25 cellular contexts compared by ENCODE assay signal in the genomic region with DNA sequence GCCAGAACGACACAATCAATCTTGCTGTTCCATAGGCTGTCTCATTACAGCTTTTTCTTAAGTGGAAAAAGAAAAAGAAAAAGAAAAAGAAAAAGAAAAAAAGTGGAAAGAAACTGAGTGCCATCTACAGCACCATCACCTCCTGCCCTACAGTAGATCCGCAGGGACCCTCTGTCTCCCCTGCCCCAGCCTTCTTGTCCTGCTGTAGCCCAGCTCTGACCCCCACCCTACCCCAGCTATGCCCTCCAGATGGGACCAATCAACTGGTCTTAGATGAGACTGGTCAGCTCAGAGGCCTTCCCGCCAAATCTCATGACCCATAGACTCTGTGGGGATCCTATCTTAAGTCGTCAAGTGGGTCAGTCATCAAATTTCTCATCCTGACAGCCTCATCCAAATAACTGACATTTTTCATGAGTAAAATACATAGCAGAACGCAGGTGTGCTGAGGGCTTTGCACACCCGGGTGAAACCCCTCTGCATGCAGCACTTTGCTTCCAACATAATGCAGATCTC. TPM values are rescaled to one million over a fixed set of nuclear protein-coding genes. Genes with fewer than 3 reads are reported as not detected.
A peak's percentile ranks its signal among the peaks of the same experiment; 100 is the strongest.
DNase-seq lines count a peak whose midpoint lies in the region; ATAC-seq, FAIRE-seq and TF ChIP-seq lines count a peak whose summit lies in the region.
"Had no signal": no experiment of that assay in that cellular context is flagged by ENCODE, and none has a peak within 500 bp of the region (broad histone marks: within the 10 kb centered on the region; RNA-seq: fewer than 3 reads in every experiment).

No MANE protein-coding gene starts in this region.

- TF ChIP-seq RAD21 in H1 (IDR thresholded peaks at IDR 0.05 in 1 of 2, conservative IDR thresholded peaks at IDR 0.05 in 1 of 2; ENCODE audit: low read depth in 2 of 2, low read length in 2 of 2): no peak

- WGBS in H1 (ENCODE audit: extremely low coverage in 1 of 2, insufficient coverage in 1 of 2, insufficient read length in 1 of 2, insufficient replicate concordance in 2 of 2, low coverage in 1 of 2, low lambda C conversion rate in 2 of 2, missing lambda C conversion rate in 1 of 2), 2 experiments: 91% methylated on average over 6 of the region's 6 CpGs; no CpG with 5 or more reads in 1 of the 2 experiments

- FAIRE-seq in H1 (lab: Jason Lieb, UNC): no peak
- FAIRE-seq: A204.1, D721Med, G401.6, GM12891 had no signal

- no peak overlapping the region for H2BK20ac ChIP-seq in H1 (ENCODE audit: low read length)

- intact Hi-C loops in natural killer cell (cut with micrococcal nuclease): no loop called here
- intact Hi-C loops in activated T-helper 2 cell treated with anti-CD3 and anti-CD28 coated beads, Interferon-gamma antibody, Interleukin-2, Interleukin-4, amounts not matched to agents 10 μg/mL and 5 μg/mL and 100 μg/mL, durations not matched to agents 14 hours and 24 hours and 36 hours (cut with micrococcal nuclease): no loop called here

- H3K79me2 ChIP-seq in H1 (ENCODE audit: control insufficient read depth in 1 of 2, insufficient read depth in 2 of 2, low read length in 2 of 2) (no peaks in the 10 kb centered on the region), osteoblast (ENCODE audit: insufficient read depth, low read length) (no peaks in the 10 kb centered on the region)

- H3K79me1 ChIP-seq in H1 (ENCODE audit: low read depth, low read length): no peaks in the 10 kb centered on the region

- H3K4me1 ChIP-seq in H1 (replicated peaks in 1 of 4; ENCODE audit: control insufficient read depth in 3 of 4, insufficient read depth in 4 of 4, low read length in 3 of 4): peaks cover 0 to 10% (median 2%) of the 10 kb centered on the region in 4 experiments; a peak in 5 of 7 replicates
- no peaks in the 10 kb centered on the region for H3K4me1 ChIP-seq in osteoblast (ENCODE audit: insufficient read depth, low read length)
- H3K4me1 ChIP-seq: Caco-2 had no signal

- H3K4me1 Mint-ChIP-seq in natural killer cell treated with Interleukin-12 subunit alpha and Interleukin-12 subunit beta and Interleukin-15 and Interleukin-18, amount 100 ng/mL, for 72 hours (ENCODE audit: low read depth in 2 of 2): no peaks in the 10 kb centered on the region
- no peaks in the 10 kb centered on the region for H3K4me1 Mint-ChIP-seq in natural killer cell
- H3K4me1 Mint-ChIP-seq in activated T-helper 2 cell treated with anti-CD3 and anti-CD28 coated beads, Interferon-gamma antibody, Interleukin-2, Interleukin-4, amounts not matched to agents 10 μg/mL and 5 μg/mL and 100 μg/mL, durations not matched to agents 14 hours and 24 hours and 36 hours (ENCODE audit: low read depth): no peaks in the 10 kb centered on the region
- H3K4me1 Mint-ChIP-seq: CD14-positive monocyte had no signal

- H3K23me2 ChIP-seq in H1 (ENCODE audit: low read depth, low read length): peaks cover 7% of the 10 kb centered on the region; the same call in 1 of the 2 replicates

- H3K27ac Mint-ChIP-seq in natural killer cell treated with Interleukin-12 subunit alpha and Interleukin-12 subunit beta and Interleukin-15 and Interleukin-18, amount 100 ng/mL, for 72 hours: no peak overlapping the region
- H3K27ac Mint-ChIP-seq in natural killer cell: no peak overlapping the region
- H3K27ac Mint-ChIP-seq in activated T-helper 2 cell treated with anti-CD3 and anti-CD28 coated beads, Interferon-gamma antibody, Interleukin-2, Interleukin-4, amounts not matched to agents 10 μg/mL and 5 μg/mL and 100 μg/mL, durations not matched to agents 14 hours and 24 hours and 36 hours: no peak overlapping the region
- H3K27ac Mint-ChIP-seq: CD4-positive, alpha-beta T cell; CD8-positive, alpha-beta T cell had no signal

- TF ChIP-seq EP300 in H1 (IDR thresholded peaks at IDR 0.05; ENCODE audit: borderline replicate concordance in 1 of 2, low read depth in 2 of 2, low read length in 2 of 2): no peak

- H3K36me3 ChIP-seq in H1 (ENCODE audit: control insufficient read depth in 2 of 4, insufficient read depth in 4 of 4, low read length in 3 of 4) (no peaks in the 10 kb centered on the region), osteoblast (ENCODE audit: insufficient read depth, low read length) (no peaks in the 10 kb centered on the region)
- H3K36me3 ChIP-seq: BE2C, BLaER1 had no signal

- H2BK5ac ChIP-seq in H1 (ENCODE audit: low read depth, low read length): no peak overlapping the region

- H4K91ac ChIP-seq in H1 (replicated peaks; ENCODE audit: insufficient read length, low read length): no peak overlapping the region

- DNase-seq in natural killer cell treated with Interleukin-12 subunit alpha and Interleukin-12 subunit beta and Interleukin-15 and Interleukin-18, amount 100 ng/mL, for 72 hours (ENCODE audit: low spot score): peak; percentile 51
- DNase-seq in natural killer cell (no peak), H1 (ENCODE audit: low read depth in 1 of 2, low spot score in 2 of 2) (no peak), osteoblast (ENCODE audit: insufficient read length, low spot score, missing footprints) (peak; percentile 66)
- no peak for DNase-seq in activated T-helper 2 cell treated with anti-CD3 and anti-CD28 coated beads, Interferon-gamma antibody, Interleukin-2, Interleukin-4, amounts not matched to agents 10 μg/mL and 5 μg/mL and 100 μg/mL, durations not matched to agents 14 hours and 24 hours and 36 hours (ENCODE audit: low spot score)
- no peak for DNase-seq in activated effector memory CD4-positive, alpha-beta T cell treated with anti-CD3 and anti-CD28 coated beads, Interleukin-2, amount 50 U/mL, for 16 hours
- DNase-seq: 8988T; ACHN; BE2C; C1 segment of cervical spinal cord; Caco-2; Calu3; CD4-positive, alpha-beta T cell; CD8-positive, alpha-beta T cell; DMS79 treated with DMSO at 0.1 percent for 48 hours; GF-D8 had no signal

- H2AK5ac ChIP-seq in H1 (ENCODE audit: low read depth, low read length): 0 out of 2 replicates have a peak overlapping the region, but pooled peaks have one; percentile 70

- H3K4me3 Mint-ChIP-seq in natural killer cell treated with Interleukin-12 subunit alpha and Interleukin-12 subunit beta and Interleukin-15 and Interleukin-18, amount 100 ng/mL, for 72 hours: no peak overlapping the region
- H3K4me3 Mint-ChIP-seq in natural killer cell: no peak overlapping the region
- H3K4me3 Mint-ChIP-seq in activated T-helper 2 cell treated with anti-CD3 and anti-CD28 coated beads, Interferon-gamma antibody, Interleukin-2, Interleukin-4, amounts not matched to agents 10 μg/mL and 5 μg/mL and 100 μg/mL, durations not matched to agents 14 hours and 24 hours and 36 hours (ENCODE audit: low read depth): no peak overlapping the region
- H3K4me3 Mint-ChIP-seq: CD4-positive, alpha-beta T cell; CD8-positive, alpha-beta T cell had no signal

- H2AFZ ChIP-seq in H1 (ENCODE audit: low read length): no peak overlapping the region
- H2AFZ ChIP-seq in osteoblast (ENCODE audit: low read length): no peak overlapping the region

- H2BK15ac ChIP-seq in H1 (ENCODE audit: low read length): peak overlapping the region; percentile 53; the same call in 1 of the 2 replicates

- no peak for TF ChIP-seq POLR2A in H1 (IDR thresholded peaks at IDR 0.05; ENCODE audit: control extremely low read depth in 1 of 2, low read depth in 2 of 2, low read length in 2 of 2)

- no peak overlapping the region for H3K14ac ChIP-seq in H1 (ENCODE audit: insufficient read length)

- H4K20me1 ChIP-seq in H1 (replicated peaks in 1 of 2; ENCODE audit: control insufficient read depth in 1 of 2, insufficient read depth in 2 of 2, low read length in 2 of 2) (no peaks in the 10 kb centered on the region), osteoblast (ENCODE audit: insufficient read depth, low read length) (no peaks in the 10 kb centered on the region)

- H2BK12ac ChIP-seq in H1 (ENCODE audit: low read depth, low read length): no peak overlapping the region

- peaks cover 48 to 67% of the 10 kb centered on the region in 2 donors for H3K27me3 Mint-ChIP-seq in natural killer cell treated with Interleukin-12 subunit alpha and Interleukin-12 subunit beta and Interleukin-15 and Interleukin-18, amount 100 ng/mL, for 72 hours
- H3K27me3 Mint-ChIP-seq in natural killer cell (ENCODE audit: low read depth in 2 of 2): peaks cover 61 to 77% of the 10 kb centered on the region in 2 donors
- H3K27me3 Mint-ChIP-seq in activated T-helper 2 cell treated with anti-CD3 and anti-CD28 coated beads, Interferon-gamma antibody, Interleukin-2, Interleukin-4, amounts not matched to agents 10 μg/mL and 5 μg/mL and 100 μg/mL, durations not matched to agents 14 hours and 24 hours and 36 hours (ENCODE audit: low read depth): peaks cover 43% of the 10 kb centered on the region

- POLR2A ChIA-PET in H1 (lab: Charles Lee; ENCODE audit: partially characterized antibody): interaction anchor here (1.0 to 1.4 kb wide), 2 partner anchors 12 kb away, joined by 3 to 4 read pairs; no protein-coding TSS in a partner anchor

- H3K4me2 ChIP-seq in H1 (ENCODE audit: insufficient read depth in 1 of 2, low read depth in 2 of 2, low read length in 2 of 2) (no peak overlapping the region), osteoblast (ENCODE audit: insufficient read depth, low read length) (no peak overlapping the region)
- H3K4me2 ChIP-seq: BLaER1 had no signal

- peak overlapping the region; percentile 60 for H3K4ac ChIP-seq in H1 (replicated peaks; ENCODE audit: insufficient read length, low read depth, low read length)

- H3K56ac ChIP-seq in H1 (replicated peaks; ENCODE audit: insufficient read length, low read depth, low read length): no peak overlapping the region

- H3K18ac ChIP-seq in H1 (ENCODE audit: extremely low read depth, low read length): no peak overlapping the region

- no peak overlapping the region for H3K23ac ChIP-seq in H1 (ENCODE audit: insufficient read length)

- TF ChIP-seq CTCF in natural killer cell (IDR thresholded peaks at IDR 0.05) (no peak), H1 (IDR thresholded peaks at IDR 0.05; ENCODE audit: control extremely low read depth in 1 of 3, insufficient read depth in 1 of 3, low read depth in 1 of 3, low read length in 3 of 3) (no peak), osteoblast (IDR thresholded peaks at IDR 0.05; ENCODE audit: extremely low read depth, low read depth, low read length) (no peak)

- H3K27me3 ChIP-seq in H1 (replicated peaks in 1 of 4; ENCODE audit: control insufficient read depth in 3 of 4, extremely low read depth in 1 of 4, insufficient read depth in 3 of 4, low read length in 3 of 4) (peaks cover 0 to 20% (median 19%) of the 10 kb centered on the region in 4 experiments; a peak in 6 of 7 replicates), osteoblast (ENCODE audit: insufficient read depth, low read length) (peaks cover 60% of the 10 kb centered on the region)
- H3K27me3 ChIP-seq: BE2C had no signal

- H3K27ac ChIP-seq in H1 (ENCODE audit: low read depth, low read length): no peak overlapping the region
- no peak overlapping the region for H3K27ac ChIP-seq in osteoblast (ENCODE audit: low read depth, low read length)
- H3K27ac ChIP-seq: BLaER1 had no signal

- no peak overlapping the region for H3K9ac ChIP-seq in H1 (replicated peaks in 1 of 4; ENCODE audit: extremely low read depth in 1 of 4, low read depth in 3 of 4, low read length in 3 of 4)
- H3K9ac ChIP-seq: BLaER1 had no signal

- peaks cover 4% of the 10 kb centered on the region for H3K9me3 Mint-ChIP-seq in natural killer cell treated with Interleukin-12 subunit alpha and Interleukin-12 subunit beta and Interleukin-15 and Interleukin-18, amount 100 ng/mL, for 72 hours
- peaks cover 2 to 4% of the 10 kb centered on the region in 2 donors for H3K9me3 Mint-ChIP-seq in natural killer cell
- H3K9me3 Mint-ChIP-seq in activated T-helper 2 cell treated with anti-CD3 and anti-CD28 coated beads, Interferon-gamma antibody, Interleukin-2, Interleukin-4, amounts not matched to agents 10 μg/mL and 5 μg/mL and 100 μg/mL, durations not matched to agents 14 hours and 24 hours and 36 hours: peaks cover 9% of the 10 kb centered on the region

- no peak overlapping the region for H4K5ac ChIP-seq in H1 (ENCODE audit: insufficient read length, low read depth, low read length)

- no peaks in the 10 kb centered on the region for H3K9me3 ChIP-seq in H1 (ENCODE audit: insufficient read depth in 2 of 2, low read depth in 1 of 2, low read length in 1 of 2)
- no peaks in the 10 kb centered on the region for H3K9me3 ChIP-seq in osteoblast (ENCODE audit: low read depth, low read length)
- H3K9me3 ChIP-seq: BE2C had no signal

- H3K4me3 ChIP-seq in H1 (ENCODE audit: extremely low read depth in 1 of 4, insufficient read depth in 2 of 4, low read depth in 3 of 4, low read length in 4 of 4) (no peak overlapping the region), osteoblast (ENCODE audit: insufficient read depth, low read length) (no peak overlapping the region)
- H3K4me3 ChIP-seq: BLaER1 had no signal

- CTCF ChIA-PET in H1 (lab: Charles Lee; ENCODE audit: partially characterized antibody): interaction anchor here (0.6 to 35.1 kb wide), 5 partner anchors 5 to 290 kb away, joined by 3 to 859 read pairs (median 14); no protein-coding TSS in a partner anchor

- no peak overlapping the region for H2BK120ac ChIP-seq in H1 (replicated peaks; ENCODE audit: low read depth, low read length)

- no peak for ATAC-seq in natural killer cell treated with Interleukin-12 subunit alpha and Interleukin-12 subunit beta and Interleukin-15 and Interleukin-18, amount 100 ng/mL, for 72 hours
- ATAC-seq in natural killer cell (no peak), GM18907 (IDR thresholded peaks at IDR 0.05; ENCODE audit: unreplicated experiment) (no peak)
- ATAC-seq: CD8-positive, alpha-beta T cell had no signal

- H4K8ac ChIP-seq in H1 (ENCODE audit: extremely low read depth, insufficient read depth, low read length): no peak overlapping the region

- peaks cover 8% of the 10 kb centered on the region for H3K36me3 Mint-ChIP-seq in natural killer cell treated with Interleukin-12 subunit alpha and Interleukin-12 subunit beta and Interleukin-15 and Interleukin-18, amount 100 ng/mL, for 72 hours
- peaks cover 7% of the 10 kb centered on the region for H3K36me3 Mint-ChIP-seq in natural killer cell
- H3K36me3 Mint-ChIP-seq in activated T-helper 2 cell treated with anti-CD3 and anti-CD28 coated beads, Interferon-gamma antibody, Interleukin-2, Interleukin-4, amounts not matched to agents 10 μg/mL and 5 μg/mL and 100 μg/mL, durations not matched to agents 14 hours and 24 hours and 36 hours (ENCODE audit: low read depth): no peaks in the 10 kb centered on the region
- H3K36me3 Mint-ChIP-seq: CD14-positive monocyte; CD8-positive, alpha-beta T cell had no signal

RNA-seq across cellular contexts. Expression of a gene that starts 34.8 kb away (rescaled TPM):
- 10 to 100 TPM; 48.9 to 67.6 TPM for total RNA-seq in natural killer cell treated with Interleukin-12 subunit alpha and Interleukin-12 subunit beta and Interleukin-15 and Interleukin-18, amount 100 ng/mL, for 72 hours
- 10 to 100 TPM; 24.1 to 29.4 (median 24.6) TPM for total RNA-seq in natural killer cell
- total RNA-seq in H1 (2021; fragmentation: NEBNext Ultra II Directional; extraction: Animal tissue kit (Norgen Biotek cat#: 25700)): 53.7 and 54.7 TPM in 2 replicates
- 41.5 and 54.8 TPM in 2 replicates for polyA plus RNA-seq in H1 (2011; rRNA removed)
- polyA plus RNA-seq in H1 (2011; cell fraction: cytosol; rRNA removed): 55.9 TPM
- 75.9 TPM for polyA plus RNA-seq in H1 (2011; cell fraction: nucleus; rRNA removed)
- 34.3 to 51.2 TPM (median 49.7 TPM) in 4 replicates for polyA plus RNA-seq in H1 (2012, experiment 1 of 2)
- polyA plus RNA-seq in H1 (2012, experiment 2 of 2): 65.9 TPM
- polyA plus RNA-seq in H1 (2013, experiment 1 of 2): 29.8 TPM
- polyA plus RNA-seq in H1 (2013, experiment 2 of 2): 33.1 TPM
- polyA minus RNA-seq in H1 (2011; rRNA and poly(A)+ RNA removed): 50.7 and 74.4 TPM in 2 replicates
- 32.1 TPM for polyA minus RNA-seq in H1 (2011; cell fraction: cytosol; rRNA and poly(A)+ RNA removed)
- polyA minus RNA-seq in H1 (2011; cell fraction: nucleus; rRNA and poly(A)+ RNA removed): 29.1 TPM
- total RNA-seq in osteoblast: 26.1 and 33.6 TPM in 2 replicates
- total RNA-seq in activated T-helper 2 cell treated with anti-CD3 and anti-CD28 coated beads, Interferon-gamma antibody, Interleukin-2, Interleukin-4, amounts not matched to agents 10 μg/mL and 5 μg/mL and 100 μg/mL, durations not matched to agents 14 hours and 24 hours and 36 hours: 32.7 and 33.9 TPM in 2 replicates

RNA-seq across cellular contexts. Expression of a gene that starts 51.6 kb away (rescaled TPM):
- total RNA-seq in natural killer cell treated with Interleukin-12 subunit alpha and Interleukin-12 subunit beta and Interleukin-15 and Interleukin-18, amount 100 ng/mL, for 72 hours: not detected
- not detected for total RNA-seq in natural killer cell
- 0.63 and 0.97 TPM in 2 replicates for total RNA-seq in H1 (2021; fragmentation: NEBNext Ultra II Directional; extraction: Animal tissue kit (Norgen Biotek cat#: 25700))
- 1.3 and 1.9 TPM in 2 replicates for polyA plus RNA-seq in H1 (2011; rRNA removed)
- polyA plus RNA-seq in H1 (2011; cell fraction: cytosol; rRNA removed): 3.3 TPM
- 4.1 TPM for polyA plus RNA-seq in H1 (2011; cell fraction: nucleus; rRNA removed)
- polyA plus RNA-seq in H1 (2012, experiment 1 of 2): 2.1 to 3.5 TPM (median 2.7 TPM) in 4 replicates
- 1.1 TPM for polyA plus RNA-seq in H1 (2012, experiment 2 of 2)
- 0.53 TPM for polyA plus RNA-seq in H1 (2013, experiment 1 of 2)
- polyA plus RNA-seq in H1 (2013, experiment 2 of 2): 0.77 TPM
- 0.54 and 0.80 TPM in 2 replicates for polyA minus RNA-seq in H1 (2011; rRNA and poly(A)+ RNA removed)
- not detected for polyA minus RNA-seq in H1 (2011; cell fraction: cytosol; rRNA and poly(A)+ RNA removed)
- polyA minus RNA-seq in H1 (2011; cell fraction: nucleus; rRNA and poly(A)+ RNA removed): 1.00 TPM
- not detected in 2 replicates for total RNA-seq in osteoblast
- not detected in 2 replicates for total RNA-seq in activated T-helper 2 cell treated with anti-CD3 and anti-CD28 coated beads, Interferon-gamma antibody, Interleukin-2, Interleukin-4, amounts not matched to agents 10 μg/mL and 5 μg/mL and 100 μg/mL, durations not matched to agents 14 hours and 24 hours and 36 hours
- total RNA-seq: A673; Caco-2; Calu3; CD4-positive, alpha-beta T cell; CD8-positive, alpha-beta T cell had no signal
- polyA plus RNA-seq: AG04450, CD14-positive monocyte had no signal

RNA-seq across cellular contexts. Expression of a gene that starts 51.7 kb away (rescaled TPM):
- not detected for total RNA-seq in natural killer cell treated with Interleukin-12 subunit alpha and Interleukin-12 subunit beta and Interleukin-15 and Interleukin-18, amount 100 ng/mL, for 72 hours
- total RNA-seq in natural killer cell: not detected
- 5.9 and 6.9 TPM in 2 replicates for total RNA-seq in H1 (2021; fragmentation: NEBNext Ultra II Directional; extraction: Animal tissue kit (Norgen Biotek cat#: 25700))
- 4.2 and 8.9 TPM in 2 replicates for polyA plus RNA-seq in H1 (2011; rRNA removed)
- polyA plus RNA-seq in H1 (2011; cell fraction: cytosol; rRNA removed): 5.6 TPM
- polyA plus RNA-seq in H1 (2011; cell fraction: nucleus; rRNA removed): 4.7 TPM
- 4.3 to 7.8 TPM (median 6.9 TPM) in 4 replicates for polyA plus RNA-seq in H1 (2012, experiment 1 of 2)
- 8.0 TPM for polyA plus RNA-seq in H1 (2012, experiment 2 of 2)
- polyA plus RNA-seq in H1 (2013, experiment 1 of 2): 6.2 TPM
- polyA plus RNA-seq in H1 (2013, experiment 2 of 2): 5.8 TPM
- 0.41 and 0.54 TPM in 2 replicates for polyA minus RNA-seq in H1 (2011; rRNA and poly(A)+ RNA removed)
- 3.1 TPM for polyA minus RNA-seq in H1 (2011; cell fraction: cytosol; rRNA and poly(A)+ RNA removed)
- polyA minus RNA-seq in H1 (2011; cell fraction: nucleus; rRNA and poly(A)+ RNA removed): 2.5 TPM
- total RNA-seq in osteoblast: not detected in 2 replicates
- not detected in 2 replicates for total RNA-seq in activated T-helper 2 cell treated with anti-CD3 and anti-CD28 coated beads, Interferon-gamma antibody, Interleukin-2, Interleukin-4, amounts not matched to agents 10 μg/mL and 5 μg/mL and 100 μg/mL, durations not matched to agents 14 hours and 24 hours and 36 hours
- total RNA-seq: A673; Caco-2; Calu3; CD4-positive, alpha-beta T cell; CD8-positive, alpha-beta T cell had no signal
- polyA plus RNA-seq: CD14-positive monocyte had no signal

Comparison
In these comparisons a context has a peak if more than half of its experiments do, and no peak if none do; other contexts are left out.
1. DNase-seq: peak in natural killer cell treated with Interleukin-12 subunit alpha and Interleukin-12 subunit beta and Interleukin-15 and Interleukin-18, amount 100 ng/mL, for 72 hours (single experiment) and osteoblast (single experiment); none in natural killer cell (single experiment), H1 (0 of 2), activated T-helper 2 cell treated with anti-CD3 and anti-CD28 coated beads, Interferon-gamma antibody, Interleukin-2, Interleukin-4, amounts not matched to agents 10 μg/mL and 5 μg/mL and 100 μg/mL, durations not matched to agents 14 hours and 24 hours and 36 hours (single experiment) and activated effector memory CD4-positive, alpha-beta T cell treated with anti-CD3 and anti-CD28 coated beads, Interleukin-2, amount 50 U/mL, for 16 hours (single experiment).